Comparison of ENCODE assay signal across 9 cellular contexts in the genomic region with DNA sequence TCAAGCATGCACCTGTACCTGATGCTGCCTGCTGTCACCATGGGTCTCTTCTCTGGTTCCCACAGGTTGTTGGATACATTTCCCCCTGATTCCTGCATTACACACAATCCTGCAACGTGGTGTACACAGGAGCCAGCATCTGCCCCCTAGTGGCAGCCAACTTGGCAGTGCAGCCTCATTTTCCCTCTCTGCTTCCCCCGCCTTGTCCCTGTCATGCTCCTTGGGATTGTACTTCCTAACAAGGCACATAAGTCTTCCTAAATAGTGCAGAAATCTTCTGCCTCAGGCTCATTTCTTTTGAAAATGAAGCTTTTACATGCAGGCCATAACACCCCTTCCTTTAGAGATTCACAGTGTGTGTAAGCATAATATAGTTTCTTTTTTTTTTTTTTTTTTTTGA.
DNase-seq lines count a peak whose midpoint lies in the region; ATAC-seq, FAIRE-seq and TF ChIP-seq lines count a peak whose summit lies in the region.
"Had no signal": no experiment of that assay in that cellular context is flagged by ENCODE, and none has a peak within 500 bp of the region (broad histone marks: within the 10 kb centered on the region; RNA-seq: fewer than 3 reads in every experiment).

No MANE protein-coding gene starts in this region.

- H3K4me3 Mint-ChIP-seq in stimulated activated naive CD8-positive, alpha-beta T cell treated with anti-CD3 and anti-CD28 coated beads, Interleukin-15, amount 100 ng/mL, for 72 hours: no peak overlapping the region
- H3K4me3 Mint-ChIP-seq: central memory CD8-positive, alpha-beta T cell had no signal

- H3K27me3 Mint-ChIP-seq in stimulated activated naive CD8-positive, alpha-beta T cell treated with anti-CD3 and anti-CD28 coated beads, Interleukin-15, amount 100 ng/mL, for 72 hours: peaks cover 10% of the 10 kb centered on the region

- no peak for FAIRE-seq in frontal cortex (lab: Jason Lieb, UNC)

- no peak for TF ChIP-seq POLR2A in erythroblast (IDR thresholded peaks at IDR 0.05; ENCODE audit: low read length)

- H3K4me3 ChIP-seq in GM06990 (replicated peaks; ENCODE audit: low read depth, low read length): no peak overlapping the region

- DNase-seq in 8988T: peak; percentile 31
- no peak for DNase-seq in GM06990 (ENCODE audit: extremely low read depth, insufficient read length)
- peak; percentile 72 for DNase-seq in HEK293T (ENCODE audit: extremely low spot score)
- peak; percentile 12 for DNase-seq in NCI-H460 (ENCODE audit: extremely low read depth, low read depth)
- peak; percentile 25 to 53 for DNase-seq in erythroblast (lab: John Stamatoyannopoulos, UW)
- peak in 1 of 2 donors; percentile 2 for DNase-seq in stimulated activated naive CD8-positive, alpha-beta T cell treated with anti-CD3 and anti-CD28 coated beads, Interleukin-15, amount 100 ng/mL, for 72 hours
- DNase-seq in frontal cortex (ENCODE audit: low spot score in 2 of 2): no peak
- DNase-seq in posterior vena cava (ENCODE audit: low spot score): no peak

- H3K27ac Mint-ChIP-seq in stimulated activated naive CD8-positive, alpha-beta T cell treated with anti-CD3 and anti-CD28 coated beads, Interleukin-15, amount 100 ng/mL, for 72 hours: no peak overlapping the region

- no peaks in the 10 kb centered on the region for H3K9me3 Mint-ChIP-seq in stimulated activated naive CD8-positive, alpha-beta T cell treated with anti-CD3 and anti-CD28 coated beads, Interleukin-15, amount 100 ng/mL, for 72 hours
- H3K9me3 Mint-ChIP-seq: central memory CD8-positive, alpha-beta T cell had no signal

- H3K4me1 Mint-ChIP-seq in stimulated activated naive CD8-positive, alpha-beta T cell treated with anti-CD3 and anti-CD28 coated beads, Interleukin-15, amount 100 ng/mL, for 72 hours: no peaks in the 10 kb centered on the region
- H3K4me1 Mint-ChIP-seq: central memory CD8-positive, alpha-beta T cell had no signal

- CTCF ChIA-PET in HEK293T (lab: Yijun Ruan, JAX): no interaction called here

- POLR2A ChIA-PET in HEK293T (lab: Yijun Ruan, JAX): no interaction called here

- no peaks in the 10 kb centered on the region for H3K36me3 ChIP-seq in GM06990 (ENCODE audit: control insufficient read depth, insufficient read depth, low read length)

- peak; percentile 18 for ATAC-seq in stimulated activated naive CD8-positive, alpha-beta T cell treated with anti-CD3 and anti-CD28 coated beads, Interleukin-15, amount 100 ng/mL, for 72 hours

- intact Hi-C loops in posterior vena cava (cut with DNase I): no loop called here

- H3K27me3 ChIP-seq in GM06990 (replicated peaks; ENCODE audit: control insufficient read depth, insufficient read depth, low read length): no peaks in the 10 kb centered on the region; the same call in 1 of the 2 replicates

- peak; percentile 91 for TF ChIP-seq CTCF in GM06990 (IDR thresholded peaks at IDR 0.05; ENCODE audit: insufficient read depth, low read length, poor library complexity, severe bottlenecking)

TF ChIP-seq in HEK293T, 16 proteins besides CTCF, POLR2A, EP300 and RAD21:
- peak; percentile 67; the same call in 1 of the 2 replicates for TF ChIP-seq ZNF384 (IDR thresholded peaks at IDR 0.05)
- no peak for TF ChIP-seq CTBP1 (IDR thresholded peaks at IDR 0.05; ENCODE audit: borderline replicate concordance)
- no peak for TF ChIP-seq NFRKB (IDR thresholded peaks at IDR 0.05)

Comparison
In these comparisons a context has a peak if more than half of its experiments do, and no peak if none do; other contexts are left out.
1. DNase-seq: peak in 8988T (single experiment), HEK293T (single experiment), NCI-H460 (single experiment) and erythroblast (2 of 2); none in GM06990 (single experiment), frontal cortex (0 of 2) and posterior vena cava (single experiment).